ENCODE assay signal across 16 cellular contexts in the genomic region with DNA sequence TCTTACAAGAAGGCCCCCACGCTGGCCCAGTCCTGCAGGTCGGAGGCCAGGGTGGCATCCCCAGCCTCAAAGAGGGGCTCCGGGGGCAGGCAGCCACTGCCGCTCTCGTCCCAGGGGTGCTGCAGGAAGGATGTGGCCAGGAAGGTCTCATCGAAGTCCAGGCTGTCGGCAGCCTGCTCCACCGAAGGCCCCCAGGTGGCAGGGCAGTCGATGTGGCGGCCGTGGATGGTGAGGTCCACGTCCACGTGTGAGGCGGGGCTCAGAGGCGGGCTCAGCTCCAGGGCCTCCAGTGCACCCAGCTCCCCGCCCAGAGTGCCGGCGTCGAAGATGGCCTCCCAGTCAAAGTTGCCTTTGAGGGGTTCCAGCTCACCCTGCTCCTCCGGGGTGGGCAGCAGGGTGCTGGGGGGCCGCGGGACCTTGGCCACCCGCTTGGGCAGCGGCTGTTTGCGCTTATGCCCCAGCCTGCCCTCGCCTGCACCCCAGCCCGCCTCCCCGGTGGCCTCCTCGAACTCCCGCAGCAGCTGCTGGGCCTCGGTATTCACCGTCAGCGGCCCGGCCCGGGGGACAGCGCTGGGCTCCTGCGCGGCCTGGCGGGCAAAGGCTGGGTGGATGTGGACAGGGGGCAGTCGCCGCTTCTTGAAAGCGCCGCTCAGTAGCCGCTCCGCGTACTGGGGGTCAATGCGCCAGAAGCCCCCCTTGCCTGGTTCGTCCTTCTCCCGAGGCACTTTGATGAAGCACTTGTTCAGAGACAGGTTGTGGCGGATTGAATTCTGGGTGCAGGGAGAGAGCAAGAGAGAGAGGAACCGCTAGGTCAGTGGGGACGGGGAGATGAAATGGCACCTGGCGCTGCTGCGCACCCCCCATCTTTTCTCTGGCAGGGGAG. TPM values are rescaled to one million over a fixed set of nuclear protein-coding genes. Genes with fewer than 3 reads are reported as not detected.
DNase-seq lines count a peak whose midpoint lies in the region; ATAC-seq and TF ChIP-seq lines count a peak whose summit lies in the region.
"Had no signal": no experiment of that assay in that cellular context is flagged by ENCODE, and none has a peak within 500 bp of the region (broad histone marks: within the 10 kb centered on the region; RNA-seq: fewer than 3 reads in every experiment).

No MANE protein-coding gene starts in this region.

- H2AK5ac ChIP-seq in mesendoderm (ENCODE audit: low read length), result no peak overlapping the region

- H3K36me3 Mint-ChIP-seq in natural killer cell treated with Interleukin-12 subunit alpha and Interleukin-12 subunit beta and Interleukin-15 and Interleukin-18, amount 100 ng/mL, for 72 hours, result no peaks in the 10 kb centered on the region
- no peaks in the 10 kb centered on the region for H3K36me3 Mint-ChIP-seq in natural killer cell
- no peaks in the 10 kb centered on the region for H3K36me3 Mint-ChIP-seq in activated CD4-positive, alpha-beta memory T cell treated with anti-CD3 and anti-CD28 coated beads, Interleukin-2, amount 10 ng/mL, durations not matched to agents 7 days and 5 days (ENCODE audit: low read depth)

- intact Hi-C loops in natural killer cell (cut with micrococcal nuclease) (no loop called here), upper lobe of right lung (cut with DNase I) (no loop called here), adrenal gland (cut with DNase I) (no loop called here)

- no peak overlapping the region for H3K27ac Mint-ChIP-seq in natural killer cell treated with Interleukin-12 subunit alpha and Interleukin-12 subunit beta and Interleukin-15 and Interleukin-18, amount 100 ng/mL, for 72 hours
- no peak overlapping the region for H3K27ac Mint-ChIP-seq in natural killer cell
- no peak overlapping the region for H3K27ac Mint-ChIP-seq in activated CD4-positive, alpha-beta memory T cell treated with anti-CD3 and anti-CD28 coated beads, Interleukin-2, amount 10 ng/mL, durations not matched to agents 7 days and 5 days
- H3K27ac Mint-ChIP-seq: activated T-cell treated with anti-CD3 and anti-CD28 coated beads, Interleukin-2, amount 50 U/mL, for 72 hours had no signal

- WGBS in ectodermal cell, 2 experiments, result 12% methylated on average over 54 of the region's 54 CpGs
- WGBS in mesendoderm (ENCODE audit: extremely low coverage, insufficient coverage, low lambda C conversion rate), result no CpG with 5 or more reads among the region's 54 CpGs
- 54 to 91% (median 62%) methylated on average over 6 to 54 of the region's 54 CpGs for WGBS in adrenal gland, 4 donors

- ATAC-seq in natural killer cell treated with Interleukin-12 subunit alpha and Interleukin-12 subunit beta and Interleukin-15 and Interleukin-18, amount 100 ng/mL, for 72 hours, result no peak
- no peak for ATAC-seq in natural killer cell
- no peak for ATAC-seq in upper lobe of right lung
- no peak for ATAC-seq in GM21360 (IDR thresholded peaks at IDR 0.05; ENCODE audit: unreplicated experiment)
- ATAC-seq: activated T-cell treated with anti-CD3 and anti-CD28 coated beads, Interleukin-2, amount 50 U/mL, for 72 hours; gastrocnemius medialis had no signal

- H3K4me3 ChIP-seq in ectodermal cell (ENCODE audit: insufficient read depth, low read depth, low read length), result peak overlapping the region; percentile 46
- H3K4me3 ChIP-seq in mesendoderm (ENCODE audit: low read length), result no peak overlapping the region
- no peak overlapping the region for H3K4me3 ChIP-seq in upper lobe of right lung
- no peak overlapping the region for H3K4me3 ChIP-seq in adrenal gland
- H3K4me3 ChIP-seq: gastrocnemius medialis, psoas muscle, SK-N-MC had no signal

- H2BK120ac ChIP-seq in mesendoderm (ENCODE audit: low read depth, low read length), result no peak overlapping the region

- H3K56ac ChIP-seq in mesendoderm (ENCODE audit: low read length), result peak overlapping the region; percentile 7

- H3K27me3 Mint-ChIP-seq in natural killer cell treated with Interleukin-12 subunit alpha and Interleukin-12 subunit beta and Interleukin-15 and Interleukin-18, amount 100 ng/mL, for 72 hours, result peaks cover 0 to 4% of the 10 kb centered on the region in 2 donors
- peaks cover 0 to 7% of the 10 kb centered on the region in 2 donors for H3K27me3 Mint-ChIP-seq in natural killer cell (ENCODE audit: low read depth in 2 of 2)
- peaks cover 14% of the 10 kb centered on the region for H3K27me3 Mint-ChIP-seq in activated CD4-positive, alpha-beta memory T cell treated with anti-CD3 and anti-CD28 coated beads, Interleukin-2, amount 10 ng/mL, durations not matched to agents 7 days and 5 days

- H3K4ac ChIP-seq in mesendoderm (ENCODE audit: low read depth, low read length), result no peak overlapping the region

- H3K9me3 Mint-ChIP-seq in natural killer cell treated with Interleukin-12 subunit alpha and Interleukin-12 subunit beta and Interleukin-15 and Interleukin-18, amount 100 ng/mL, for 72 hours, result no peaks in the 10 kb centered on the region
- no peaks in the 10 kb centered on the region for H3K9me3 Mint-ChIP-seq in natural killer cell
- no peaks in the 10 kb centered on the region for H3K9me3 Mint-ChIP-seq in activated CD4-positive, alpha-beta memory T cell treated with anti-CD3 and anti-CD28 coated beads, Interleukin-2, amount 10 ng/mL, durations not matched to agents 7 days and 5 days
- H3K9me3 Mint-ChIP-seq: activated T-cell treated with anti-CD3 and anti-CD28 coated beads, Interleukin-2, amount 50 U/mL, for 72 hours had no signal

- H3K79me2 ChIP-seq in mesendoderm (ENCODE audit: control insufficient read depth, insufficient read depth, low read length), result no peaks in the 10 kb centered on the region

- no peak overlapping the region for H3K18ac ChIP-seq in mesendoderm (ENCODE audit: low read length)

- H3K36me3 ChIP-seq in ectodermal cell (ENCODE audit: control insufficient read depth, insufficient read depth, low read length), result no peaks in the 10 kb centered on the region
- H3K36me3 ChIP-seq in mesendoderm (ENCODE audit: control insufficient read depth, insufficient read depth, low read length), result no peaks in the 10 kb centered on the region
- no peaks in the 10 kb centered on the region for H3K36me3 ChIP-seq in upper lobe of right lung
- no peaks in the 10 kb centered on the region for H3K36me3 ChIP-seq in adrenal gland (replicated peaks in 1 of 2)
- H3K36me3 ChIP-seq: gastrocnemius medialis had no signal

- H3K4me1 ChIP-seq in ectodermal cell (ENCODE audit: control insufficient read depth, insufficient read depth, low read length), result peaks cover 64% of the 10 kb centered on the region
- no peaks in the 10 kb centered on the region for H3K4me1 ChIP-seq in mesendoderm (ENCODE audit: control insufficient read depth, low read depth, low read length)
- peaks cover 24% of the 10 kb centered on the region for H3K4me1 ChIP-seq in upper lobe of right lung
- H3K4me1 ChIP-seq in adrenal gland (replicated peaks in 1 of 2), result peaks cover 3 to 20% of the 10 kb centered on the region in 2 donors

- no peaks in the 10 kb centered on the region for H3K79me1 ChIP-seq in mesendoderm (ENCODE audit: low read length)

- no peak overlapping the region for H3K4me2 ChIP-seq in mesendoderm (ENCODE audit: low read length)

- H3K23ac ChIP-seq in mesendoderm (ENCODE audit: low read length), result peak overlapping the region; percentile 45

- peaks cover 15 to 17% of the 10 kb centered on the region in 2 donors for H3K4me1 Mint-ChIP-seq in natural killer cell treated with Interleukin-12 subunit alpha and Interleukin-12 subunit beta and Interleukin-15 and Interleukin-18, amount 100 ng/mL, for 72 hours (ENCODE audit: low read depth in 2 of 2)
- H3K4me1 Mint-ChIP-seq in natural killer cell, result peaks cover 15 to 36% of the 10 kb centered on the region in 2 donors
- H3K4me1 Mint-ChIP-seq in activated CD4-positive, alpha-beta memory T cell treated with anti-CD3 and anti-CD28 coated beads, Interleukin-2, amount 10 ng/mL, durations not matched to agents 7 days and 5 days, result peaks cover 35% of the 10 kb centered on the region

- CTCF ChIA-PET in activated CD4-positive, alpha-beta memory T cell treated with anti-CD3 and anti-CD28 coated beads, Interleukin-2, amount 10 ng/mL, durations not matched to agents 7 days and 5 days (lab: Charles Lee), result interaction anchor here (0.6 kb wide), 1 partner anchor 46 kb away, joined by 3 read pairs; no protein-coding TSS in a partner anchor

- no peak overlapping the region for H3K9ac ChIP-seq in mesendoderm (ENCODE audit: low read length)

- H3K27ac ChIP-seq in ectodermal cell (ENCODE audit: insufficient read depth, low read depth, low read length, poor library complexity, severe bottlenecking), result peak overlapping the region; percentile 73
- H3K27ac ChIP-seq in mesendoderm (ENCODE audit: low read depth, low read length), result no peak overlapping the region
- peak overlapping the region; percentile 55 for H3K27ac ChIP-seq in upper lobe of right lung
- no peak overlapping the region for H3K27ac ChIP-seq in adrenal gland
- H3K27ac ChIP-seq: gastrocnemius medialis, psoas muscle, SK-N-MC had no signal

- no peak overlapping the region for H4K5ac ChIP-seq in mesendoderm (ENCODE audit: low read length)

- TF ChIP-seq POLR2A in adrenal gland (IDR thresholded peaks at IDR 0.05), result no peak

- H2BK5ac ChIP-seq in mesendoderm (ENCODE audit: low read length), result no peak overlapping the region

- H3K9me3 ChIP-seq in ectodermal cell (ENCODE audit: control insufficient read depth, low read length) (no peaks in the 10 kb centered on the region), upper lobe of right lung (no peaks in the 10 kb centered on the region), adrenal gland (replicated peaks in 1 of 3) (no peaks in the 10 kb centered on the region)
- H3K9me3 ChIP-seq: gastrocnemius medialis, psoas muscle had no signal

- no peak overlapping the region for H2BK15ac ChIP-seq in mesendoderm (replicated peaks; ENCODE audit: low read depth)

- H3K27me3 ChIP-seq in ectodermal cell (ENCODE audit: control insufficient read depth, insufficient read depth, low read length, poor library complexity, severe bottlenecking) (peaks cover 94% of the 10 kb centered on the region), mesendoderm (ENCODE audit: insufficient read depth, low read length, poor library complexity) (peaks cover 71% of the 10 kb centered on the region), upper lobe of right lung (peaks cover 38% of the 10 kb centered on the region), adrenal gland (peaks cover 53% of the 10 kb centered on the region)

- H4K8ac ChIP-seq in mesendoderm (ENCODE audit: low read depth, low read length), result no peak overlapping the region

- DNase-seq in natural killer cell treated with Interleukin-12 subunit alpha and Interleukin-12 subunit beta and Interleukin-15 and Interleukin-18, amount 100 ng/mL, for 72 hours (ENCODE audit: low spot score), result peak; percentile 59
- no peak for DNase-seq in natural killer cell
- DNase-seq in mesendoderm, result no peak
- no peak for DNase-seq in upper lobe of right lung
- DNase-seq in activated CD4-positive, alpha-beta memory T cell treated with anti-CD3 and anti-CD28 coated beads, Interleukin-2, amount 10 ng/mL, durations not matched to agents 7 days and 5 days, result no peak
- DNase-seq in adrenal gland, result no peak
- DNase-seq: activated CD4-positive, alpha-beta T cell treated with anti-CD3 and anti-CD28 coated beads, Interleukin-2, amount 50 U/mL, for 48 hours; activated T-cell treated with anti-CD3 and anti-CD28 coated beads, Interleukin-2, amount 50 U/mL, for 72 hours; gastrocnemius medialis; NCI-H1417 treated with DMSO at 0.1 percent for 48 hours had no signal

- no peak overlapping the region for H3K4me3 Mint-ChIP-seq in natural killer cell treated with Interleukin-12 subunit alpha and Interleukin-12 subunit beta and Interleukin-15 and Interleukin-18, amount 100 ng/mL, for 72 hours
- no peak overlapping the region for H3K4me3 Mint-ChIP-seq in natural killer cell
- H3K4me3 Mint-ChIP-seq in activated CD4-positive, alpha-beta memory T cell treated with anti-CD3 and anti-CD28 coated beads, Interleukin-2, amount 10 ng/mL, durations not matched to agents 7 days and 5 days, result no peak overlapping the region
- H3K4me3 Mint-ChIP-seq: activated T-cell treated with anti-CD3 and anti-CD28 coated beads, Interleukin-2, amount 50 U/mL, for 72 hours had no signal

- TF ChIP-seq CTCF in natural killer cell (IDR thresholded peaks at IDR 0.05), result no peak
- no peak for TF ChIP-seq CTCF in upper lobe of right lung (IDR thresholded peaks at IDR 0.05)
- TF ChIP-seq CTCF in adrenal gland (IDR thresholded peaks at IDR 0.05), result no peak

- POLR2A ChIA-PET in activated CD4-positive, alpha-beta memory T cell treated with anti-CD3 and anti-CD28 coated beads, Interleukin-2, amount 10 ng/mL, durations not matched to agents 7 days and 5 days (lab: Charles Lee), result interaction anchor here (1.0 to 1.5 kb wide), 2 partner anchors 11 to 127 kb away, joined by 3 to 6 read pairs; partner anchors contain the start of gene UBALD2

RNA-seq across cellular contexts. Expression of gene FOXJ1, which starts 3.5 kb away (rescaled TPM):
- under 1 TPM; 0.48 to 0.95 TPM for total RNA-seq in natural killer cell treated with Interleukin-12 subunit alpha and Interleukin-12 subunit beta and Interleukin-15 and Interleukin-18, amount 100 ng/mL, for 72 hours
- total RNA-seq in natural killer cell (under 1 TPM; 0.21 to 0.93 (median 0.36) TPM), upper lobe of right lung (2.9 TPM), adrenal gland (under 1 TPM in 1 of 8 donors, not detected in 7; 0.18 TPM)
- 8.2 TPM for polyA plus RNA-seq in ectodermal cell (2013, experiment 1 of 4)
- 9.5 TPM for polyA plus RNA-seq in ectodermal cell (2013, experiment 2 of 4)
- polyA plus RNA-seq in ectodermal cell (2013, experiment 3 of 4), result 10.8 TPM
- polyA plus RNA-seq in ectodermal cell (2013, experiment 4 of 4), result 12.2 TPM
- polyA plus RNA-seq in mesendoderm (2013, experiment 1 of 2), result 0.06 TPM
- 0.08 TPM for polyA plus RNA-seq in mesendoderm (2013, experiment 2 of 2)
- total RNA-seq in activated CD4-positive, alpha-beta memory T cell treated with anti-CD3 and anti-CD28 coated beads, Interleukin-2, amount 10 ng/mL, durations not matched to agents 7 days and 5 days, result under 1 TPM; 0.13 to 0.15 TPM
- under 1 TPM in 1 of 3 donors, not detected in 2; 0.07 TPM for polyA plus RNA-seq in adrenal gland
- total RNA-seq: OCI-LY7 had no signal

RNA-seq across cellular contexts. Expression of gene EXOC7, which starts 34.0 kb away (rescaled TPM):
- total RNA-seq in natural killer cell treated with Interleukin-12 subunit alpha and Interleukin-12 subunit beta and Interleukin-15 and Interleukin-18, amount 100 ng/mL, for 72 hours, result 100 to 1,000 TPM; 134 to 163 TPM
- 100 to 1,000 TPM; 130 to 149 (median 142) TPM for total RNA-seq in natural killer cell
- 104 TPM for polyA plus RNA-seq in ectodermal cell (2013, experiment 1 of 4)
- polyA plus RNA-seq in ectodermal cell (2013, experiment 2 of 4), result 127 TPM
- 68.1 TPM for polyA plus RNA-seq in ectodermal cell (2013, experiment 3 of 4)
- 82.3 TPM for polyA plus RNA-seq in ectodermal cell (2013, experiment 4 of 4)
- polyA plus RNA-seq in mesendoderm (2013, experiment 1 of 2), result 58.1 TPM
- polyA plus RNA-seq in mesendoderm (2013, experiment 2 of 2), result 61.9 TPM
- total RNA-seq in upper lobe of right lung, result 121 TPM
- 100 to 1,000 TPM; 119 to 120 TPM for total RNA-seq in activated CD4-positive, alpha-beta memory T cell treated with anti-CD3 and anti-CD28 coated beads, Interleukin-2, amount 10 ng/mL, durations not matched to agents 7 days and 5 days
- 100 to 1,000 TPM in 4 of 8 donors, 10 to 100 TPM in 4; 65.7 to 145 (median 94.5) TPM for total RNA-seq in adrenal gland
- polyA plus RNA-seq in adrenal gland, result 100 to 1,000 TPM in 1 of 3 donors, 10 to 100 TPM in 2; 70.0 to 115 (median 89.5) TPM

RNA-seq across cellular contexts. Expression of gene ZACN, which starts 58.6 kb away (rescaled TPM):
- total RNA-seq in natural killer cell treated with Interleukin-12 subunit alpha and Interleukin-12 subunit beta and Interleukin-15 and Interleukin-18, amount 100 ng/mL, for 72 hours, result 1 to 10 TPM in 1 of 2 donors, under 1 TPM in 1; 0.52 to 1.4 TPM
- total RNA-seq in natural killer cell (under 1 TPM; 0.28 to 0.80 (median 0.50) TPM), upper lobe of right lung (not detected), adrenal gland (under 1 TPM in 2 of 8 donors, not detected in 6; 0.13 to 0.19 TPM)
- not detected for polyA plus RNA-seq in ectodermal cell (2013, experiment 1 of 4)
- not detected for polyA plus RNA-seq in ectodermal cell (2013, experiment 2 of 4)
- polyA plus RNA-seq in ectodermal cell (2013, experiment 3 of 4), result not detected
- polyA plus RNA-seq in ectodermal cell (2013, experiment 4 of 4), result not detected
- polyA plus RNA-seq in mesendoderm (2013, experiment 1 of 2), result 0.03 TPM
- polyA plus RNA-seq in mesendoderm (2013, experiment 2 of 2), result 0.01 TPM
- total RNA-seq in activated CD4-positive, alpha-beta memory T cell treated with anti-CD3 and anti-CD28 coated beads, Interleukin-2, amount 10 ng/mL, durations not matched to agents 7 days and 5 days, result under 1 TPM; 0.48 TPM
- 1 to 10 TPM in 2 of 3 donors, not detected in 1; 3.1 to 3.3 TPM for polyA plus RNA-seq in adrenal gland
- total RNA-seq: gastrocnemius medialis had no signal
- polyA plus RNA-seq: keratinocyte had no signal

Comparison
In these comparisons a context has a peak if more than half of its experiments do, and no peak if none do; other contexts are left out.
1. H3K27ac ChIP-seq: peak in ectodermal cell (single experiment) and upper lobe of right lung (single experiment); none in mesendoderm (single experiment) and adrenal gland (0 of 5).